ENCODE assay signal across 19 cellular contexts in the genomic region with DNA sequence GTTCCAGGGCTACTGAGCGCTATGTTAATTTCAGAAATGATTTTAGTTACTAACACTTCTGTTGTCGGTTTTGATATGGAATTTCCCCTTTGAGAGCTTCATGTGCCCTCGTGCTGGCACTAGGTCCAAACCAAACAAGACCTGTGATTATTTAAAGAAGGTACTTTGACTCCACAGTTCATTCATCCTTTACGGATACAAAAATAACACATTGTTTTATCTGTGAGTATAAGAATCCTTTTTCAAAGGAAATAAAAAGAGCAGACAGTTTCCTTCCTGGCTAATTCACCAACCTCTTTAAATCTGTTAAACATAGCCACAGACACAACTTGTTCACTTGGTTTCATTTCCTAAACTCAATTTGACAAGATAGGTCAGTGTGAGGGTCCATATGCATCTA.
DNase-seq lines count a peak whose midpoint lies in the region; ATAC-seq lines count a peak whose summit lies in the region.
"Had no signal": no experiment of that assay in that cellular context is flagged by ENCODE, and none has a peak within 500 bp of the region (broad histone marks: within the 10 kb centered on the region; RNA-seq: fewer than 3 reads in every experiment).

No MANE protein-coding gene starts in this region.

- intact Hi-C loops in left ventricle myocardium superior (cut with micrococcal nuclease) (no loop called here), right cardiac atrium (cut with DNase I) (loop anchor here in 1 of 4 donors (10.0 kb wide), 1 partner anchor 111 kb away; no protein-coding TSS in a partner anchor)
- intact Hi-C loops in activated T-helper 1 cell treated with anti-CD3 and anti-CD28 coated beads, Interleukin-12 subunit alpha, Interleukin-12 subunit beta, Interleukin-2, Interleukin-4 antibody, amounts not matched to agents 30 ng/mL and 10 ng/mL and 1 ng/mL, durations not matched to agents 14 hours and 24 hours and 36 hours (cut with micrococcal nuclease): no loop called here

- H3K4me1 ChIP-seq in right cardiac atrium (ENCODE audit: control insufficient read depth, insufficient read depth, low read length): peaks cover 7% of the 10 kb centered on the region
- H3K4me1 ChIP-seq: Caco-2 had no signal

- DNase-seq in left ventricle myocardium superior (no peak), right cardiac atrium (no peak), lung microvascular endothelial cell (ENCODE audit: low read depth in 2 of 2) (peak; percentile 59 to 90), HuH-7.5 (ENCODE audit: low spot score) (no peak), SIG-M5 (lab: John Stamatoyannopoulos, UW) (no peak), NCI-H1092 (lab: John Stamatoyannopoulos, UW) (no peak)
- DNase-seq in activated T-helper 1 cell treated with anti-CD3 and anti-CD28 coated beads, Interleukin-12 subunit alpha, Interleukin-12 subunit beta, Interleukin-2, Interleukin-4 antibody, amounts not matched to agents 30 ng/mL and 10 ng/mL and 1 ng/mL, durations not matched to agents 14 hours and 24 hours and 36 hours (ENCODE audit: low spot score): no peak
- DNase-seq in stimulated activated naive B cell treated with anti-CD40 and anti-IgM and Interleukin-4, amounts not matched to agents 10 μg/mL and 1 μg/mL and 100 μg/mL, for 72 hours: no peak
- DNase-seq: 8988T; Caco-2; CD4-positive, alpha-beta T cell; GF-D8; H7; NCI-H1105 treated with DMSO at 0.1 percent for 48 hours; NCI-H1694 treated with DMSO at 0.1 percent for 48 hours; NCI-H2107; NCI-H510A; NCI-H748 treated with DMSO at 0.1 percent for 48 hours had no signal

- ATAC-seq in left ventricle myocardium superior: peak; percentile 8
- no peak for ATAC-seq in right cardiac atrium
- ATAC-seq in stimulated activated naive B cell treated with anti-CD40 and anti-IgM and Interleukin-4, amounts not matched to agents 10 μg/mL and 1 μg/mL and 100 μg/mL, for 72 hours (replicated peaks): peak; percentile 24 to 32
- ATAC-seq: Right ventricle myocardium inferior had no signal

- peaks cover 55% of the 10 kb centered on the region for H3K4me1 Mint-ChIP-seq in activated T-helper 1 cell treated with anti-CD3 and anti-CD28 coated beads, Interleukin-12 subunit alpha, Interleukin-12 subunit beta, Interleukin-2, Interleukin-4 antibody, amounts not matched to agents 30 ng/mL and 10 ng/mL and 1 ng/mL, durations not matched to agents 14 hours and 24 hours and 36 hours (ENCODE audit: low read depth)
- H3K4me1 Mint-ChIP-seq in stimulated activated naive B cell treated with anti-CD40 and anti-IgM and Interleukin-4, amounts not matched to agents 10 μg/mL and 1 μg/mL and 100 μg/mL, for 72 hours: peaks cover 28 to 46% of the 10 kb centered on the region in 2 donors

- H3K4me3 Mint-ChIP-seq in activated T-helper 1 cell treated with anti-CD3 and anti-CD28 coated beads, Interleukin-12 subunit alpha, Interleukin-12 subunit beta, Interleukin-2, Interleukin-4 antibody, amounts not matched to agents 30 ng/mL and 10 ng/mL and 1 ng/mL, durations not matched to agents 14 hours and 24 hours and 36 hours: no peak overlapping the region
- no peak overlapping the region for H3K4me3 Mint-ChIP-seq in stimulated activated naive B cell treated with anti-CD40 and anti-IgM and Interleukin-4, amounts not matched to agents 10 μg/mL and 1 μg/mL and 100 μg/mL, for 72 hours
- H3K4me3 Mint-ChIP-seq: CD4-positive, alpha-beta T cell had no signal

- H3K27ac ChIP-seq in right cardiac atrium (ENCODE audit: low read length): no peak overlapping the region

- H3K4me3 ChIP-seq in right cardiac atrium (ENCODE audit: low read length): no peak overlapping the region

- H3K9me3 ChIP-seq in right cardiac atrium (ENCODE audit: control insufficient read depth, low read length): no peaks in the 10 kb centered on the region
- H3K9me3 ChIP-seq: Caco-2 had no signal

- H3K36me3 Mint-ChIP-seq in activated T-helper 1 cell treated with anti-CD3 and anti-CD28 coated beads, Interleukin-12 subunit alpha, Interleukin-12 subunit beta, Interleukin-2, Interleukin-4 antibody, amounts not matched to agents 30 ng/mL and 10 ng/mL and 1 ng/mL, durations not matched to agents 14 hours and 24 hours and 36 hours (ENCODE audit: low read depth): peaks cover 14% of the 10 kb centered on the region
- H3K36me3 Mint-ChIP-seq in stimulated activated naive B cell treated with anti-CD40 and anti-IgM and Interleukin-4, amounts not matched to agents 10 μg/mL and 1 μg/mL and 100 μg/mL, for 72 hours: peaks cover 1 to 7% of the 10 kb centered on the region in 2 donors

- peaks cover 18% of the 10 kb centered on the region for H3K9me3 Mint-ChIP-seq in activated T-helper 1 cell treated with anti-CD3 and anti-CD28 coated beads, Interleukin-12 subunit alpha, Interleukin-12 subunit beta, Interleukin-2, Interleukin-4 antibody, amounts not matched to agents 30 ng/mL and 10 ng/mL and 1 ng/mL, durations not matched to agents 14 hours and 24 hours and 36 hours
- peaks cover 0 to 2% of the 10 kb centered on the region in 2 donors for H3K9me3 Mint-ChIP-seq in stimulated activated naive B cell treated with anti-CD40 and anti-IgM and Interleukin-4, amounts not matched to agents 10 μg/mL and 1 μg/mL and 100 μg/mL, for 72 hours
- H3K9me3 Mint-ChIP-seq: CD4-positive, alpha-beta T cell had no signal

- 45% methylated on average over 4 of the region's 4 CpGs for whole genome bisulfite sequencing in right cardiac atrium

- no peaks in the 10 kb centered on the region for H3K27me3 Mint-ChIP-seq in activated T-helper 1 cell treated with anti-CD3 and anti-CD28 coated beads, Interleukin-12 subunit alpha, Interleukin-12 subunit beta, Interleukin-2, Interleukin-4 antibody, amounts not matched to agents 30 ng/mL and 10 ng/mL and 1 ng/mL, durations not matched to agents 14 hours and 24 hours and 36 hours (ENCODE audit: insufficient read depth)
- H3K27me3 Mint-ChIP-seq in stimulated activated naive B cell treated with anti-CD40 and anti-IgM and Interleukin-4, amounts not matched to agents 10 μg/mL and 1 μg/mL and 100 μg/mL, for 72 hours: no peaks in the 10 kb centered on the region
- H3K27me3 Mint-ChIP-seq: CD4-positive, alpha-beta T cell had no signal

- peak overlapping the region; percentile 13 for H3K27ac Mint-ChIP-seq in activated T-helper 1 cell treated with anti-CD3 and anti-CD28 coated beads, Interleukin-12 subunit alpha, Interleukin-12 subunit beta, Interleukin-2, Interleukin-4 antibody, amounts not matched to agents 30 ng/mL and 10 ng/mL and 1 ng/mL, durations not matched to agents 14 hours and 24 hours and 36 hours
- peak overlapping the region; percentile 3 for H3K27ac Mint-ChIP-seq in stimulated activated naive B cell treated with anti-CD40 and anti-IgM and Interleukin-4, amounts not matched to agents 10 μg/mL and 1 μg/mL and 100 μg/mL, for 72 hours
- H3K27ac Mint-ChIP-seq: CD4-positive, alpha-beta T cell had no signal

- no peaks in the 10 kb centered on the region for H3K27me3 ChIP-seq in right cardiac atrium (ENCODE audit: control insufficient read depth, insufficient read depth)

Comparison
In these comparisons a context has a peak if more than half of its experiments do, and no peak if none do; other contexts are left out.
1. ATAC-seq: peak in left ventricle myocardium superior (single experiment) and stimulated activated naive B cell treated with anti-CD40 and anti-IgM and Interleukin-4, amounts not matched to agents 10 μg/mL and 1 μg/mL and 100 μg/mL, for 72 hours (2 of 2); none in right cardiac atrium (0 of 2).
2. DNase-seq: peak in lung microvascular endothelial cell (2 of 2); none in left ventricle myocardium superior (single experiment), right cardiac atrium (0 of 3), activated T-helper 1 cell treated with anti-CD3 and anti-CD28 coated beads, Interleukin-12 subunit alpha, Interleukin-12 subunit beta, Interleukin-2, Interleukin-4 antibody, amounts not matched to agents 30 ng/mL and 10 ng/mL and 1 ng/mL, durations not matched to agents 14 hours and 24 hours and 36 hours (single experiment), stimulated activated naive B cell treated with anti-CD40 and anti-IgM and Interleukin-4, amounts not matched to agents 10 μg/mL and 1 μg/mL and 100 μg/mL, for 72 hours (single experiment), HuH-7.5 (single experiment), SIG-M5 (single experiment) and NCI-H1092 (single experiment).